13 cellular contexts compared by ENCODE assay signal in the genomic region with DNA sequence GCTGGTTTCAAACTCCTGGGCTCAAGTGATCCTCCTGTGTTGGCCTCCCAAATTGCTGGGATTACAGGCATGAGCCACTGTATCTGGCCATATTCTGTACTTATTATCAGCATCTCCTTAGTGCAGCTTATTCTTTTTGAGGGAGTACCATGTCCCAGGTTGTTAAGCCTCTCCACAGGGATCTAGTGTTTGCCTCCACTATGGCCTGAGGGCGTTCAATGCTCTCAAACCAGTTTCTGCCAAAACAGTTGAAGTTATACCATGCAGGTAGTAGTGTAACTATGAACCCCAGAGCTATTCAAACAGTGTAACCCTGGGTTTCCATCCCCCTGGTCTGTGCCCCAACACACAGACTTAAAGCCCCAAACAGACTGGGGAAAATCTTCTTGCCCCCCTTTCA.
"Had no signal": no experiment of that assay in that cellular context is flagged by ENCODE, and none has a peak within 500 bp of the region (broad histone marks: within the 10 kb centered on the region; RNA-seq: fewer than 3 reads in every experiment).

No MANE protein-coding gene starts in this region.

- H3K27me3 ChIP-seq: heart left ventricle, spleen had no signal

- H3K27ac Mint-ChIP-seq: activated naive CD8-positive, alpha-beta T cell; stimulated activated memory B cell treated with anti-CD40 and anti-IgM and Interleukin-4, amounts not matched to agents 10 μg/mL and 1 μg/mL and 100 μg/mL, for 72 hours had no signal

- H3K36me3 ChIP-seq: heart left ventricle, spleen had no signal

- DNase-seq: activated CD4-positive, alpha-beta T cell treated with anti-CD3 and anti-CD28 coated beads, Interleukin-2, amount 50 U/mL, for 1 hour; activated CD8-positive, alpha-beta memory T cell treated with anti-CD3 and anti-CD28 coated beads, Interleukin-2, amount 10 ng/mL, durations not matched to agents 7 days and 5 days; activated effector memory CD4-positive, alpha-beta T cell treated with Interleukin-2 at 50 U/mL for 16 hours; activated T-cell treated with anti-CD3 and anti-CD28 coated beads, Interleukin-2, amount 50 U/mL, for 24 hours; aorta; foreskin melanocyte; heart left ventricle; spleen; stimulated activated CD4-positive, alpha-beta T cell treated with anti-CD3 and anti-CD28 coated beads, Interleukin-1b, Interleukin-23, amount 100 ng/mL, for 48 hours had no signal

- H3K4me3 Mint-ChIP-seq: activated CD8-positive, alpha-beta memory T cell treated with anti-CD3 and anti-CD28 coated beads, Interleukin-2, amount 10 ng/mL, durations not matched to agents 7 days and 5 days; activated naive CD8-positive, alpha-beta T cell; activated T-cell treated with anti-CD3 and anti-CD28 coated beads, Interleukin-2, amount 50 U/mL, for 24 hours; nephron had no signal

- ATAC-seq: activated CD8-positive, alpha-beta memory T cell treated with anti-CD3 and anti-CD28 coated beads, Interleukin-2, amount 10 ng/mL, durations not matched to agents 7 days and 5 days; heart left ventricle; sciatic nerve had no signal

- H3K9me3 Mint-ChIP-seq: activated T-cell treated with anti-CD3 and anti-CD28 coated beads, Interleukin-2, amount 50 U/mL, for 24 hours; nephron; stimulated activated memory B cell treated with anti-CD40 and anti-IgM and Interleukin-4, amounts not matched to agents 10 μg/mL and 1 μg/mL and 100 μg/mL, for 72 hours had no signal

- H3K4me3 ChIP-seq: heart left ventricle, spleen had no signal

- H3K27me3 Mint-ChIP-seq: activated CD8-positive, alpha-beta memory T cell treated with anti-CD3 and anti-CD28 coated beads, Interleukin-2, amount 10 ng/mL, durations not matched to agents 7 days and 5 days; activated naive CD8-positive, alpha-beta T cell; activated T-cell treated with anti-CD3 and anti-CD28 coated beads, Interleukin-2, amount 50 U/mL, for 24 hours; stimulated activated memory B cell treated with anti-CD40 and anti-IgM and Interleukin-4, amounts not matched to agents 10 μg/mL and 1 μg/mL and 100 μg/mL, for 72 hours had no signal

- H3K36me3 Mint-ChIP-seq: stimulated activated memory B cell treated with anti-CD40 and anti-IgM and Interleukin-4, amounts not matched to agents 10 μg/mL and 1 μg/mL and 100 μg/mL, for 72 hours had no signal

- H3K9me3 ChIP-seq: heart left ventricle, spleen had no signal
